1 cellular context compared by ENCODE assay signal in the genomic region with DNA sequence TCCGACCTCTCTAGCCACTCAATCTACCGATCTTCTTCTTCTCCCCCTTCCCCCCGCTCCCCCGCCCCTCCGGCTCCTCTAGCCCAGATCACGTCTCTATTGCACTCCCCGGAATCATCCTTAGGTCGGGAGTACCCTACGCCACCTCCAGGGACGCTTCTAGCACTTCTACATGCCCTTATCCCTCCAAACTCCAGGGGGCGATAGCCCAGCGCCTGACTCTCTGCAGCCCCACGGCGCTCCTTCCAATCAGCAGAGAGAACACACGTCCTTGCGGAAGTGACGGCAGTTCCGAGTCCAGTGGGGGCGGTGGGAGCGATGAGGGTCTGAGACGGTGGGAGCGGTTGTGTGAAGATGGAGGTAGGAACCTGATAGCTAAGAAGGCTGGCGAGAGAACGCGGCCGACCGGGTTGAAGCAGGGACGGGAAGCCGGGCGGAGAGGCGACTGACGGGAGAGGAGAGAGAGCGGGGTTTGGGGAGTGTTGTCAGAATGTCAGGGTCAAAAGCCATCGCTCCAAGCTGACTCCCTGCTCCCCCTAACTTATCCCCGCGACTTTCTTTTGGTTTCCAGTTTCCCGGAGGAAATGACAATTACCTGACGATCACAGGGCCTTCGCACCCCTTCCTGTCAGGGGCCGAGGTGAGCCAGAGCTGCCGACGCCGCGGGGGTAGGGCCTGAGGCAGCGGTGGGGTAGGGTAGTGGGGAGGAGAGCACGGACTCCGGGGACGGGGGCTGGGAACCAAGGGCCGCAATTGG.
TF ChIP-seq lines count a peak whose summit lies in the region.

Gene RAB2B (minus strand): TSS at position 35 of the 757 bp plus-strand sequence. CDS start 87 bp downstream, outside the sequence.
Gene TOX4 (plus strand): TSS at position 271 of the 757 bp plus-strand sequence. CDS start 84 bp downstream, at position 355.

TF ChIP-seq in HEK293, 187 proteins besides CTCF, POLR2A, EP300 and RAD21 (continued from another document):
- TF ChIP-seq ZNF274 (IDR thresholded peaks at IDR 0.05; ENCODE audit: low read length) (no peak), ZNF274 (tag by site-specific recombination; IDR thresholded peaks at IDR 0.05; ENCODE audit: borderline replicate concordance) (no peak), ZNF560 (tag by site-specific recombination; IDR thresholded peaks at IDR 0.05; ENCODE audit: borderline replicate concordance) (no peak), OSR2 (tag by site-specific recombination; IDR thresholded peaks at IDR 0.05) (no peak), RBAK (tag by site-specific recombination; IDR thresholded peaks at IDR 0.05) (no peak), ZNF776 (tag by site-specific recombination; IDR thresholded peaks at IDR 0.05; ENCODE audit: borderline replicate concordance) (no peak), HOXC10 (CRISPR knock-in tag; IDR thresholded peaks at IDR 0.05) (no peak), ZNF148 (tag by site-specific recombination; IDR thresholded peaks at IDR 0.05; ENCODE audit: borderline replicate concordance) (no peak), ZBTB21 (tag by site-specific recombination; IDR thresholded peaks at IDR 0.05) (peak; percentile 73), YY2 (tag by site-specific recombination; IDR thresholded peaks at IDR 0.05) (no peak), ZNF335 (tag by site-specific recombination; conservative IDR thresholded peaks at IDR 0.05) (peak; percentile 53; the same call in 1 of the 2 replicates), HOXA7 (CRISPR knock-in tag; IDR thresholded peaks at IDR 0.05; ENCODE audit: borderline replicate concordance) (no peak), ZNF677 (tag by site-specific recombination; IDR thresholded peaks at IDR 0.05) (no peak), MYNN (tag by site-specific recombination; IDR thresholded peaks at IDR 0.05; ENCODE audit: borderline replicate concordance) (no peak), ZNF202 (tag by site-specific recombination; IDR thresholded peaks at IDR 0.05; ENCODE audit: borderline replicate concordance) (no peak), ZNF398 (tag by site-specific recombination; IDR thresholded peaks at IDR 0.05) (peak; percentile 67; the same call in 1 of the 2 replicates), ZBTB7A (tag by site-specific recombination; IDR thresholded peaks at IDR 0.05; ENCODE audit: low read depth) (peak; percentile 83; the same call in 1 of the 2 replicates), MZF1 (tag by site-specific recombination; IDR thresholded peaks at IDR 0.05; ENCODE audit: borderline replicate concordance) (no peak), ZNF561 (tag by site-specific recombination; IDR thresholded peaks at IDR 0.05; ENCODE audit: borderline replicate concordance) (no peak), OVOL3 (tag by site-specific recombination; IDR thresholded peaks at IDR 0.05) (no peak; the same call in 1 of the 2 replicates), GLI4 (tag by site-specific recombination; IDR thresholded peaks at IDR 0.05) (no peak; the same call in 1 of the 2 replicates), ZNF175 (tag by site-specific recombination; IDR thresholded peaks at IDR 0.05) (no peak), KLF16 (tag by site-specific recombination; IDR thresholded peaks at IDR 0.05) (peak; percentile 87), ZNF394 (tag by site-specific recombination; IDR thresholded peaks at IDR 0.05; ENCODE audit: borderline replicate concordance) (peak; percentile 79; the same call in 1 of the 2 replicates), ZNF112 (tag by site-specific recombination; IDR thresholded peaks at IDR 0.05) (no peak), ZNF621 (tag by site-specific recombination; IDR thresholded peaks at IDR 0.05) (no peak), BCL11B (tag by site-specific recombination; IDR thresholded peaks at IDR 0.05; ENCODE audit: low read depth) (no peak), GLI2 (tag by site-specific recombination; IDR thresholded peaks at IDR 0.05; ENCODE audit: borderline replicate concordance, low read depth) (no peak), ZNF639 (tag by site-specific recombination; IDR thresholded peaks at IDR 0.05) (peak; percentile 93), ZNF18 (tag by site-specific recombination; IDR thresholded peaks at IDR 0.05) (peak; percentile 99), GLIS2 (tag by site-specific recombination; IDR thresholded peaks at IDR 0.05) (peak; percentile 83), ZNF140 (tag by site-specific recombination; IDR thresholded peaks at IDR 0.05) (no peak), ZNF157 (tag by site-specific recombination; IDR thresholded peaks at IDR 0.05) (no peak), ZNF777 (tag by site-specific recombination; IDR thresholded peaks at IDR 0.05; ENCODE audit: borderline replicate concordance) (no peak), ZNF302 (tag by site-specific recombination; IDR thresholded peaks at IDR 0.05; ENCODE audit: low read depth) (no peak), ZNF530 (tag by site-specific recombination; IDR thresholded peaks at IDR 0.05; ENCODE audit: low read depth) (no peak), REPIN1 (tag by site-specific recombination; IDR thresholded peaks at IDR 0.05; ENCODE audit: low read depth) (no peak), ZNF514 (tag by site-specific recombination; IDR thresholded peaks at IDR 0.05) (no peak), TSHZ1 (tag by site-specific recombination; IDR thresholded peaks at IDR 0.05; ENCODE audit: borderline replicate concordance) (no peak), ZNF596 (tag by site-specific recombination; IDR thresholded peaks at IDR 0.05) (no peak)
- TF ChIP-seq, protein P1, sequence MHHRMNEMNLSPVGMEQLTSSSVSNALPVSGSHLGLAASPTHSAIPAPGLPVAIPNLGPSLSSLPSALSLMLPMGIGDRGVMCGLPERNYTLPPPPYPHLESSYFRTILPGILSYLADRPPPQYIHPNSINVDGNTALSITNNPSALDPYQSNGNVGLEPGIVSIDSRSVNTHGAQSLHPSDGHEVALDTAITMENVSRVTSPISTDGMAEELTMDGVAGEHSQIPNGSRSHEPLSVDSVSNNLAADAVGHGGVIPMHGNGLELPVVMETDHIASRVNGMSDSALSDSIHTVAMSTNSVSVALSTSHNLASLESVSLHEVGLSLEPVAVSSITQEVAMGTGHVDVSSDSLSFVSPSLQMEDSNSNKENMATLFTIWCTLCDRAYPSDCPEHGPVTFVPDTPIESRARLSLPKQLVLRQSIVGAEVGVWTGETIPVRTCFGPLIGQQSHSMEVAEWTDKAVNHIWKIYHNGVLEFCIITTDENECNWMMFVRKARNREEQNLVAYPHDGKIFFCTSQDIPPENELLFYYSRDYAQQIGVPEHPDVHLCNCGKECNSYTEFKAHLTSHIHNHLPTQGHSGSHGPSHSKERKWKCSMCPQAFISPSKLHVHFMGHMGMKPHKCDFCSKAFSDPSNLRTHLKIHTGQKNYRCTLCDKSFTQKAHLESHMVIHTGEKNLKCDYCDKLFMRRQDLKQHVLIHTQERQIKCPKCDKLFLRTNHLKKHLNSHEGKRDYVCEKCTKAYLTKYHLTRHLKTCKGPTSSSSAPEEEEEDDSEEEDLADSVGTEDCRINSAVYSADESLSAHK (tag by site-specific recombination; IDR thresholded peaks at IDR 0.05): no peak
